In the genomic region with DNA sequence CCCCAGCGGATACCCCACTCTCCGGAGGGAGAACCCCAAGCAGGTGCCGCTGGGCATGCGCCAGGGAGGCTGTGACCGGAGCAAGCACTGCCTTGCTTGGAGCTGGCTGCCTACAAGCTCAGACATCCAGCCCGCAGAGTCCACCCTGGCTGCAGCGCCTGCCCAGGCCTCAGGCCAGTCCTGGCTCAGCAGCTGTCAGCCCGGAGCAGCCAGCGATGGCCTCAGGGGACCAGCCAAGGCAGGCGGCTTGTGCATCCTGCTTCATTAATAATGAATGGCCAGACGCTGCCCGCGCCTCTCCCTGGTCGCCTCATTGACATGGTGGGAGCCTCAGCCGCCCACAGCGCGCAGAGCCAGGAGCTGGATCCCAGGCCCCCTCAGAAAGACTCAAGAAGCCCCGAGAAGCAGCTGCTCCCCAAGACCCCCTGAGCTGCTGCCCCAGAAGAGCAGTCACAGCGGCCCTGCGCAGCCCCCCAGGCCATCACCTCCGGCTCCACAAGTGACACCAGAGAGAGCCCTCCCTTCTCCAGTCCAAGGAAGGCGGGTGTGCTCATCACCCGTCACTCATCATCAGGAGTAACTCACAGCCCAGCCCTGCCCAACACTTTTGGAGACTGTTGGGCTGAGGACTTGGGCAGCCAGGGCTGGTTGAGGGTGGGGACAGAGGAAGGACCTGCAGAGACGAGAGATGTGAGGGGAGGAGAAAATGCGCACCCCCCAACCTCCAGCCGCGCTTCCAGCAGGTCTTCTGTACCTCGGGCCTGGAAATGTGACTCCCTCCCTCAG, we compare ENCODE assay signal across 18 cellular contexts. TPM values are rescaled to one million over a fixed set of nuclear protein-coding genes. Genes with fewer than 3 reads are reported as not detected.
DNase-seq lines count a peak whose midpoint lies in the region; ATAC-seq and TF ChIP-seq lines count a peak whose summit lies in the region.
"Had no signal": no experiment of that assay in that cellular context is flagged by ENCODE, and none has a peak within 500 bp of the region (broad histone marks: within the 10 kb centered on the region; RNA-seq: fewer than 3 reads in every experiment).

No MANE protein-coding gene starts in this region.

- no peak overlapping the region for H3K23ac ChIP-seq in trophoblast cell (ENCODE audit: low read length)

- H4K8ac ChIP-seq in trophoblast cell (ENCODE audit: low read depth, low read length) = no peak overlapping the region

- TF ChIP-seq CTCF in heart right ventricle (IDR thresholded peaks at IDR 0.05) = no peak

- no peak overlapping the region for H4K12ac ChIP-seq in trophoblast cell (ENCODE audit: low read depth, low read length)

- H3K79me2 ChIP-seq in trophoblast cell (ENCODE audit: control insufficient read depth, insufficient read depth, low read length, poor library complexity) = no peaks in the 10 kb centered on the region

- H3K4ac ChIP-seq in trophoblast cell (ENCODE audit: low read depth, low read length) = no peak overlapping the region

- H2AFZ ChIP-seq in trophoblast cell (ENCODE audit: insufficient read depth, low read length, poor library complexity) = no peak overlapping the region
- H2AFZ ChIP-seq: GM23248 had no signal

- no peak overlapping the region for H2BK5ac ChIP-seq in trophoblast cell (ENCODE audit: low read depth, low read length, poor library complexity)

- DNase-seq in ELF-1 (ENCODE audit: low read depth, low spot score) = peak; percentile 50
- peak; percentile 36 for DNase-seq in SK-N-DZ (ENCODE audit: low spot score)
- peak; percentile 13 to 47 for DNase-seq in heart right ventricle
- DNase-seq in trophoblast cell = peak; percentile 77 to 78
- DNase-seq in NCI-H446 treated with DMSO at 0.1 percent for 48 hours (lab: John Stamatoyannopoulos, UW) = no peak
- no peak for DNase-seq in NCI-H187 treated with DMSO at 0.1 percent for 48 hours (lab: John Stamatoyannopoulos, UW)
- DNase-seq: ACHN, DMS153, GF-D8, GM23248, MM.1S, NCI-H1105, NCI-H1694, NCI-H510A, NCI-H748 treated with DMSO at 0.1 percent for 48 hours, OCI-M1, SHP77 treated with DMSO at 0.1 percent for 48 hours had no signal

- H3K36me3 ChIP-seq in heart right ventricle (peaks cover 0 to 36% (median 0%) of the 10 kb centered on the region in 9 donors), trophoblast cell (ENCODE audit: control insufficient read depth in 1 of 2, insufficient read depth in 2 of 2, low read length in 2 of 2) (no peaks in the 10 kb centered on the region)

- WGBS in heart right ventricle, 2 donors = 52 to 54% methylated on average over 28 of the region's 28 CpGs
- WGBS in trophoblast cell (ENCODE audit: extremely low coverage, insufficient coverage, insufficient read length) = no CpG with 5 or more reads among the region's 28 CpGs

- H4K91ac ChIP-seq in trophoblast cell (ENCODE audit: low read depth, low read length) = no peak overlapping the region

- H3K4me2 ChIP-seq in trophoblast cell (ENCODE audit: low read length) = no peak overlapping the region

- H3K14ac ChIP-seq in trophoblast cell (ENCODE audit: low read length) = no peak overlapping the region

- H3K9ac ChIP-seq in trophoblast cell (ENCODE audit: low read length) = no peak overlapping the region
- H3K9ac ChIP-seq: GM23248 had no signal

- H3K27me3 ChIP-seq in heart right ventricle (no peaks in the 10 kb centered on the region), trophoblast cell (ENCODE audit: insufficient read depth, low read length) (no peaks in the 10 kb centered on the region)

- H2BK12ac ChIP-seq in trophoblast cell (ENCODE audit: low read length) = no peak overlapping the region

- H3K9me3 ChIP-seq in heart right ventricle (no peaks in the 10 kb centered on the region), trophoblast cell (ENCODE audit: insufficient read depth, low read depth, low read length) (no peaks in the 10 kb centered on the region)

- H3K27ac ChIP-seq in heart right ventricle (no peak overlapping the region), trophoblast cell (ENCODE audit: low read depth, low read length) (no peak overlapping the region)
- H3K27ac ChIP-seq: GM23248 had no signal

- peaks cover 0 to 36% (median 12%) of the 10 kb centered on the region in 9 donors for H3K4me1 ChIP-seq in heart right ventricle
- peaks cover under 1% of the 10 kb centered on the region in 2 experiments for H3K4me1 ChIP-seq in trophoblast cell (ENCODE audit: control insufficient read depth in 1 of 2, insufficient read depth in 2 of 2, low read length in 2 of 2)

- no peak overlapping the region for H2AK5ac ChIP-seq in trophoblast cell (ENCODE audit: low read length)

- H3K4me3 ChIP-seq in heart right ventricle (no peak overlapping the region), trophoblast cell (ENCODE audit: low read depth, low read length) (no peak overlapping the region)
- H3K4me3 ChIP-seq: GM23248 had no signal

- H3K18ac ChIP-seq in trophoblast cell (ENCODE audit: low read length) = no peak overlapping the region

- H3K79me1 ChIP-seq in trophoblast cell (ENCODE audit: low read length) = no peaks in the 10 kb centered on the region

- ATAC-seq in heart right ventricle = peak in 6 of 8 donors; percentile 53 to 80 (median 68)
- no peak for ATAC-seq in GM18511 (IDR thresholded peaks at IDR 0.05; ENCODE audit: unreplicated experiment)

- intact Hi-C loops in heart right ventricle (cut with DNase I) = no loop called here

- no peak overlapping the region for H2BK120ac ChIP-seq in trophoblast cell (ENCODE audit: insufficient read depth, low read length, poor library complexity)

RNA-seq across cellular contexts. Expression of a gene that starts 19.6 kb away (rescaled TPM):
- polyA plus RNA-seq in SK-N-DZ (2014; cell fraction: cytosol; rRNA removed) = 3.2 and 4.7 TPM in 2 replicates
- 8.0 and 11.2 TPM in 2 replicates for polyA plus RNA-seq in SK-N-DZ (2014; cell fraction: nucleus; rRNA removed)
- 10 to 100 TPM; 16.5 to 41.5 (median 22.2) TPM for total RNA-seq in heart right ventricle
- 10 to 100 TPM in 1 of 2 donors, 1 to 10 TPM in 1; 4.7 to 15.1 TPM for polyA plus RNA-seq in heart right ventricle
- 0.55 and 0.57 TPM in 2 replicates for polyA plus RNA-seq in trophoblast cell (2013)

Comparison
In these comparisons a context has a peak if more than half of its experiments do, and no peak if none do; other contexts are left out.
1. DNase-seq: peak in ELF-1 (single experiment), SK-N-DZ (single experiment), heart right ventricle (2 of 2) and trophoblast cell (2 of 2); none in NCI-H446 treated with DMSO at 0.1 percent for 48 hours (single experiment) and NCI-H187 treated with DMSO at 0.1 percent for 48 hours (single experiment).